Comparison of ENCODE assay signal across 13 cellular contexts in genomic region chr17:69067274-69068047, GRCh38. TPM values are rescaled to one million over a fixed set of nuclear protein-coding genes. Genes with fewer than 3 reads are reported as not detected.
A peak's percentile ranks its signal among the peaks of the same experiment; 100 is the strongest.
DNase-seq lines count a peak whose midpoint lies in the region; ATAC-seq and TF ChIP-seq lines count a peak whose summit lies in the region.
"Had no signal": no experiment of that assay in that cellular context is flagged by ENCODE, and none has a peak within 500 bp of the region (broad histone marks: within the 10 kb centered on the region; RNA-seq: fewer than 3 reads in every experiment).

No MANE protein-coding gene starts in this region.

- TF ChIP-seq CTCF in AG04450 (IDR thresholded peaks at IDR 0.05; ENCODE audit: low read depth, low read length) (peak; percentile 6; the same call in 1 of the 2 replicates), LNCaP clone FGC (IDR thresholded peaks at IDR 0.05; ENCODE audit: control insufficient read depth, extremely low read depth, insufficient read depth) (0 out of 2 replicates have a peak, but pooled peaks have one; percentile 20), foreskin keratinocyte (conservative IDR thresholded peaks at IDR 0.05) (peak; percentile 27)

- peak; percentile 75 for ATAC-seq in SK-N-SH treated with all-trans-retinoic acid at 6 μM for 48 hours
- ATAC-seq in foreskin keratinocyte: no peak
- ATAC-seq in HG03520 (IDR thresholded peaks at IDR 0.05; ENCODE audit: unreplicated experiment): no peak

- H3K27me3 ChIP-seq in AG04450 (ENCODE audit: control insufficient read depth, insufficient read depth, low read length) (no peaks in the 10 kb centered on the region), foreskin keratinocyte (no peaks in the 10 kb centered on the region)
- H3K27me3 ChIP-seq: stomach had no signal

- CTCF ChIA-PET in AG04450 (lab: Charles Lee): no interaction called here

- no peaks in the 10 kb centered on the region for H3K9me3 ChIP-seq in AG04450 (ENCODE audit: control insufficient read depth, insufficient read depth, low read length)
- H3K9me3 ChIP-seq: stomach had no signal

- POLR2A ChIA-PET in AG04450 (lab: Yijun Ruan, JAX): no interaction called here

- DNase-seq in AG04450 (ENCODE audit: low read depth, low spot score) (no peak), LNCaP clone FGC (ENCODE audit: low read depth) (no peak), foreskin keratinocyte (no peak), DMS114 treated with DMSO at 0.1 percent for 48 hours (lab: John Stamatoyannopoulos, UW; ENCODE audit: unreplicated experiment) (no peak), COR-L47 (lab: John Stamatoyannopoulos, UW) (no peak)
- DNase-seq in stimulated activated CD4-positive, alpha-beta T cell treated with anti-CD3 and anti-CD28 coated beads, Interleukin-15, amount 100 ng/mL, for 24 hours: no peak
- DNase-seq: DMS79 treated with DMSO at 0.1 percent for 48 hours, glutamatergic neuron, NCI-H2171 treated with DMSO at 0.1 percent for 48 hours, stomach had no signal

- H3K27ac ChIP-seq in AG04450 (ENCODE audit: low read depth, low read length) (no peak overlapping the region), foreskin keratinocyte (no peak overlapping the region)
- H3K27ac ChIP-seq: stomach had no signal

- H3K4me1 ChIP-seq in foreskin keratinocyte: no peaks in the 10 kb centered on the region

- H3K4me3 ChIP-seq in AG04450 (ENCODE audit: low read depth, low read length) (no peak overlapping the region), LNCaP clone FGC (ENCODE audit: low read depth, low read length) (no peak overlapping the region)
- H3K4me3 ChIP-seq: stomach had no signal

TF ChIP-seq in SK-N-SH treated with all-trans-retinoic acid at 6 μM for 48 hours, 23 proteins besides CTCF, POLR2A, EP300 and RAD21:
- no peak for TF ChIP-seq ESRRG (CRISPR knock-in tag; IDR thresholded peaks at IDR 0.05)
- no peak for TF ChIP-seq TOX (CRISPR knock-in tag; IDR thresholded peaks at IDR 0.05; ENCODE audit: borderline replicate concordance)
- no peak for TF ChIP-seq PATZ1 (CRISPR knock-in tag; IDR thresholded peaks at IDR 0.05; ENCODE audit: borderline replicate concordance)
- no peak for TF ChIP-seq OSR1 (CRISPR knock-in tag; IDR thresholded peaks at IDR 0.05)
- TF ChIP-seq ZFP3 (CRISPR knock-in tag; IDR thresholded peaks at IDR 0.05): no peak
- TF ChIP-seq CSDC2 (CRISPR knock-in tag; IDR thresholded peaks at IDR 0.05): no peak
- no peak for TF ChIP-seq ZNF70 (CRISPR knock-in tag; IDR thresholded peaks at IDR 0.05)
- no peak for TF ChIP-seq ZNF8 (CRISPR knock-in tag; IDR thresholded peaks at IDR 0.05)
- no peak for TF ChIP-seq GLIS3 (CRISPR knock-in tag; IDR thresholded peaks at IDR 0.05)
- no peak for TF ChIP-seq SNAI2 (CRISPR knock-in tag; IDR thresholded peaks at IDR 0.05)
- TF ChIP-seq BACH2 (CRISPR knock-in tag; IDR thresholded peaks at IDR 0.05; ENCODE audit: borderline replicate concordance): no peak
- no peak for TF ChIP-seq CREB5 (CRISPR knock-in tag; IDR thresholded peaks at IDR 0.05; ENCODE audit: low read depth)
- no peak for TF ChIP-seq ZNF565 (CRISPR knock-in tag; conservative IDR thresholded peaks at IDR 0.05; ENCODE audit: low read depth)
- no peak for TF ChIP-seq ISL1 (CRISPR knock-in tag; IDR thresholded peaks at IDR 0.05)
TF ChIP-seq in SK-N-SH treated with all-trans-retinoic acid at 6 μM for 48 hours: peak in this region for 0.

RNA-seq across cellular contexts. Expression of gene ABCA9, which starts 6.7 kb away (rescaled TPM):
- 0.10 and 0.12 TPM in 2 replicates for polyA plus RNA-seq in AG04450 (2011; rRNA removed)
- 0.05 TPM in 1 of 2 replicates, not detected in the other for polyA minus RNA-seq in AG04450 (2011; rRNA and poly(A)+ RNA removed)
- not detected in 2 replicates for total RNA-seq in foreskin keratinocyte
- polyA plus RNA-seq in foreskin keratinocyte: not detected in 2 replicates
- total RNA-seq: M059J had no signal
